Comparison of ENCODE assay signal across 30 cellular contexts in genomic region chr4:155569471-155569870, GRCh38.
"Had no signal": no experiment of that assay in that cellular context is flagged by ENCODE, and none has a peak within 500 bp of the region (broad histone marks: within the 10 kb centered on the region; RNA-seq: fewer than 3 reads in every experiment).

No MANE protein-coding gene starts in this region.

- H3K9ac ChIP-seq: KMS-11 had no signal

- H3K36me3 ChIP-seq: MG63 had no signal

- H3K4me2 ChIP-seq: KMS-11 had no signal

- H3K27me3 ChIP-seq: MG63 had no signal

- H3K27ac ChIP-seq: KMS-11 had no signal

- H3K9me3 ChIP-seq: MG63 had no signal

- H3K4me3 ChIP-seq: MG63 had no signal

- DNase-seq: Kasumi-1, KG1, MG63, MM.1S, MV-4-11, NCI-H1048, NCI-H1092, NCI-H1092 treated with DMSO at 0.1 percent for 48 hours, NCI-H1105, NCI-H1105 treated with DMSO at 0.1 percent for 48 hours, NCI-H1417 treated with DMSO at 0.1 percent for 48 hours, NCI-H1436, NCI-H1436 treated with DMSO at 0.1 percent for 48 hours, NCI-H146, NCI-H1694, NCI-H1694 treated with DMSO at 0.1 percent for 48 hours, NCI-H187, NCI-H187 treated with DMSO at 0.1 percent for 48 hours, NCI-H1930, NCI-H2029 treated with DMSO at 0.1 percent for 48 hours, NCI-H2081 treated with DMSO at 0.1 percent for 48 hours, NCI-H2107, NCI-H2171, NCI-H2171 treated with DMSO at 0.1 percent for 48 hours, NCI-H2227 treated with DMSO at 0.1 percent for 48 hours, NCI-H226, NCI-H345, NCI-H510A, NCI-H510A treated with DMSO at 0.1 percent for 48 hours had no signal
